15 cellular contexts compared by ENCODE assay signal in the genomic region with DNA sequence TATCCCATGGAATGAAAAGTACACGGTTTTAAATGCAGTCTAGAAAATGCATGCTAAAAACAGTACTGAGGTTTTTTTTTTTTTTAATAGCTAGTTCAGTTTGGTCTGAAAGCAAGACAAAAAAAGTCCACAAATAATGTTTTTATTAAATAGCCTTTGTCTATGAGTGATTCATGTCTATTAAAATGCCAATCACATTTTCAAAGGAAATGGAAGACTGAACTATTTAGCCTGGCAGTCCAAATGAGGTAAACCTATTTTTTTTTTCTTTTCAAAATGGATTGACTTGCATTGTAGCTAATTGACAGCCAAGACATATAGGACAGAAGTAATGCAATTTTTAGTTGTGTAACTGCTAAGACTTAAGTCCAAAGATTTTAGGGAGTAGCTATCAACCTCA.
A peak's percentile ranks its signal among the peaks of the same experiment; 100 is the strongest.
DNase-seq lines count a peak whose midpoint lies in the region; ATAC-seq and TF ChIP-seq lines count a peak whose summit lies in the region.
"Had no signal": no experiment of that assay in that cellular context is flagged by ENCODE, and none has a peak within 500 bp of the region (broad histone marks: within the 10 kb centered on the region; RNA-seq: fewer than 3 reads in every experiment).

No MANE protein-coding gene starts in this region.

- no peak for TF ChIP-seq CTCF in smooth muscle cell (IDR thresholded peaks at IDR 0.05; ENCODE audit: borderline replicate concordance, insufficient read depth, poor library complexity, severe bottlenecking)

- no peak overlapping the region for H2AFZ ChIP-seq in smooth muscle cell (ENCODE audit: low read depth)

- H3K27me3 ChIP-seq in smooth muscle cell (ENCODE audit: low read depth) = no peaks in the 10 kb centered on the region
- H3K27me3 ChIP-seq: BE2C had no signal

- H4K20me1 ChIP-seq in smooth muscle cell (ENCODE audit: low read depth) = no peaks in the 10 kb centered on the region

- no peak overlapping the region for H3K9ac ChIP-seq in smooth muscle cell (ENCODE audit: low read depth)

- ATAC-seq in HG02970 (IDR thresholded peaks at IDR 0.05; ENCODE audit: low FRiP score, unreplicated experiment) = no peak

- no peak overlapping the region for H3K4me3 ChIP-seq in smooth muscle cell
- H3K4me3 ChIP-seq: HAP-1 had no signal

- H3K4me1 ChIP-seq in smooth muscle cell (ENCODE audit: low read depth) = peaks cover 14% of the 10 kb centered on the region

- DNase-seq in ELR (ENCODE audit: low read depth) (peak; percentile 23), M059J (ENCODE audit: low read depth) (peak; percentile 3), astrocyte of the hippocampus (ENCODE audit: low read depth, low spot score) (peak; percentile 25), smooth muscle cell (lab: John Stamatoyannopoulos, UW; ENCODE audit: unreplicated experiment) (no peak), NCI-H2107 (lab: John Stamatoyannopoulos, UW) (no peak), SKM-1 treated with dmso at 0.1 percent for 144 hours (lab: John Stamatoyannopoulos, UW; ENCODE audit: unreplicated experiment) (no peak)
- DNase-seq: BE2C; CD4-positive, alpha-beta memory T cell; DMS79 treated with DMSO at 0.1 percent for 48 hours; EL; GDM1 had no signal

- H3K36me3 ChIP-seq in smooth muscle cell (ENCODE audit: low read depth) = no peaks in the 10 kb centered on the region
- H3K36me3 ChIP-seq: BE2C, HAP-1 had no signal

- peaks cover 3% of the 10 kb centered on the region for H3F3A ChIP-seq in smooth muscle cell (ENCODE audit: low read depth)

- no peak overlapping the region for H3K4me2 ChIP-seq in smooth muscle cell

- 89% methylated on average over 1 of the region's 1 CpG for WGBS in smooth muscle cell (ENCODE audit: low lambda C conversion rate)

- H3K79me2 ChIP-seq in smooth muscle cell (ENCODE audit: low read depth) = no peaks in the 10 kb centered on the region

- H3K9me3 ChIP-seq in smooth muscle cell (replicated peaks; ENCODE audit: low read depth) = no peaks in the 10 kb centered on the region
- H3K9me3 ChIP-seq: BE2C, HAP-1 had no signal

- H3K27ac ChIP-seq in smooth muscle cell (ENCODE audit: low read depth) = peak overlapping the region; percentile 11
- H3K27ac ChIP-seq: C4-2B, HL-60 had no signal

Comparison
In these comparisons a context has a peak if more than half of its experiments do, and no peak if none do; other contexts are left out.
1. DNase-seq: peak in ELR (single experiment), M059J (single experiment) and astrocyte of the hippocampus (single experiment); none in smooth muscle cell (single experiment), NCI-H2107 (single experiment) and SKM-1 treated with dmso at 0.1 percent for 144 hours (single experiment).